In genomic region chr3:185968168-185968567, GRCh38 we compare ENCODE assay signal across 1 cellular context.
TF ChIP-seq lines count a peak whose summit lies in the region.

No MANE protein-coding gene starts in this region.

TF ChIP-seq in HepG2, 621 proteins besides CTCF, POLR2A, EP300 and RAD21:
- TF ChIP-seq STAG1 (CRISPR knock-in tag; IDR thresholded peaks at IDR 0.05), result peak; percentile 35; the same call in 1 of the 2 replicates
- peak; percentile 22; the same call in 1 of the 2 replicates for TF ChIP-seq SMC3 (IDR thresholded peaks at IDR 0.05; ENCODE audit: low read length)
- TF ChIP-seq ZNF780A (CRISPR knock-in tag; IDR thresholded peaks at IDR 0.05), result no peak
